8 cellular contexts compared by ENCODE assay signal in the genomic region with DNA sequence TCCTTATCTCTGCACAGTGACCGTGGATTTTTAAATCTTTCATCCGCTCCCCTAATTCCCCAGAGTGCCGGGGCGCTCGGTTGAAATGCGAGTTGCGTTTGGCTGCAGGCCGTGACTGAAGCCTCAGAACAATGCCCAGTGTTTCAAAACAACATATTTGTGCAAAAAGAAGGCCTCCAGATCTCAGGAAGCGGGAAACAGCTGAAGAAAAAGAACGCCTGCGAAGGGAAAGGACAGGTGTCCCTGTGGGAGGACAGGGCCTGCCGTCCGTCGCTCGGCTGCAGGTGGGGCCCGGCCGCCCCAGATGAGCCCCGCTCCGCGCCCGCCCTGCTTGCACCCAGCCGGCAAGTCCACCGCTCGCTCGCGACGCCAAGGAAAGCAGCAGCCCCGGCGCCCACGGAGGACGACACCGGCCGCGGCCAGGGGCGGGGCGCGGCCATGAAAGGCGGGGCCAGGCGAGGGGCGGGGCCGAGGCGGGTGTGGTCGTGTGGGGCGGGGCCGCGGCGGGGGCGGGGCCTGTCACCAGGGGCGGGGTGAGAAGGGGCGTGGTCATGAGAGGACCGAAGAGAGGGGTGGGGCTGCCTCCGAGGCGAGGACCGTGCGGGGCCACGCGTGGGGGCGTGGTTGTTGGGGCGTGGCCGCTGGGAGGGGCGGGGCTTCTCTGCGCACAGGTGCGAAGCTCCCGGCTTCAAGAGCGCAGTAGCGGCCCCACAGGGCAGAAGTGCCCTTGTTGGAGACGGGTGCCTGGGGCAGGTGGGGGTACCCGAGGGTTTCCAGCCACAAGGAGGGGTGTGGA. TPM values are rescaled to one million over a fixed set of nuclear protein-coding genes. Genes with fewer than 3 reads are reported as not detected.
A peak's percentile ranks its signal among the peaks of the same experiment; 100 is the strongest.
DNase-seq lines count a peak whose midpoint lies in the region; ATAC-seq and TF ChIP-seq lines count a peak whose summit lies in the region.

No MANE protein-coding gene starts in this region.

- intact Hi-C loops in left colon (cut with DNase I, micrococcal nuclease) = no loop called here

- ATAC-seq in left colon = peak; percentile 96

- H3K4me3 ChIP-seq in AG10803 (ENCODE audit: low read length) = peak overlapping the region; percentile 41

- TF ChIP-seq CTCF in AG10803 (conservative IDR thresholded peaks at IDR 0.05; ENCODE audit: low read length) = no peak

- DNase-seq in AG10803 (ENCODE audit: low read depth) (peak; percentile 43), HPDE6-E6E7 (ENCODE audit: extremely low spot score) (peak; percentile 83), cerebellum (ENCODE audit: low spot score) (peak; percentile 87), left colon (peak; percentile 62 to 73), NCI-H2081 treated with DMSO at 0.1 percent for 48 hours (lab: John Stamatoyannopoulos, UW) (no peak), KG1 (lab: John Stamatoyannopoulos, UW) (no peak)
- peak; percentile 47 to 51 for DNase-seq in activated CD4-positive, alpha-beta T cell treated with anti-CD3 and anti-CD28 coated beads for 4 hours
- peak; percentile 51 for DNase-seq in stimulated activated CD4-positive, alpha-beta T cell treated with anti-CD3 and anti-CD28 coated beads, Interleukin-4, amount 100 ng/mL, for 24 hours

RNA-seq across cellular contexts. Expression of a gene that starts 17.6 kb away (rescaled TPM):
- total RNA-seq in cerebellum (19.1 TPM), left colon (10 to 100 TPM; 10.3 to 14.2 TPM)

RNA-seq across cellular contexts. Expression of a gene that starts 32.6 kb away (rescaled TPM):
- 160 TPM for total RNA-seq in cerebellum
- 100 to 1,000 TPM; 118 to 119 TPM for total RNA-seq in left colon

Comparison
In these comparisons a context has a peak if more than half of its experiments do, and no peak if none do; other contexts are left out.
1. DNase-seq: peak in AG10803 (single experiment), HPDE6-E6E7 (single experiment), activated CD4-positive, alpha-beta T cell treated with anti-CD3 and anti-CD28 coated beads for 4 hours (2 of 2), cerebellum (single experiment), left colon (2 of 2) and stimulated activated CD4-positive, alpha-beta T cell treated with anti-CD3 and anti-CD28 coated beads, Interleukin-4, amount 100 ng/mL, for 24 hours (single experiment); none in NCI-H2081 treated with DMSO at 0.1 percent for 48 hours (single experiment) and KG1 (single experiment).